Comparison of ENCODE assay signal across 14 cellular contexts in genomic region chr2:44071454-44072046, GRCh38.
DNase-seq lines count a peak whose midpoint lies in the region; ATAC-seq and TF ChIP-seq lines count a peak whose summit lies in the region.
"Had no signal": no experiment of that assay in that cellular context is flagged by ENCODE, and none has a peak within 500 bp of the region (broad histone marks: within the 10 kb centered on the region; RNA-seq: fewer than 3 reads in every experiment).

No MANE protein-coding gene starts in this region.

- no peaks in the 10 kb centered on the region for H3K79me2 ChIP-seq in parathyroid adenoma

- H3K4me1 ChIP-seq in parathyroid adenoma: no peaks in the 10 kb centered on the region
- peaks cover 0 to 5% (median 0%) of the 10 kb centered on the region in 9 donors for H3K4me1 ChIP-seq in heart right ventricle

- H2AFZ ChIP-seq in parathyroid adenoma: peak overlapping the region; percentile 28

- H3K4me2 ChIP-seq in parathyroid adenoma (ENCODE audit: low read length): no peak overlapping the region
- H3K4me2 ChIP-seq: KMS-11 had no signal

- H3K4me3 ChIP-seq in GM12864 (ENCODE audit: low read depth, low read length): no peak overlapping the region
- H3K4me3 ChIP-seq in parathyroid adenoma (ENCODE audit: low read depth, low read length): no peak overlapping the region
- H3K4me3 ChIP-seq in heart right ventricle: no peak overlapping the region

- H3K36me3 ChIP-seq in parathyroid adenoma (ENCODE audit: control insufficient read depth, insufficient read depth, low read length): no peaks in the 10 kb centered on the region
- no peaks in the 10 kb centered on the region for H3K36me3 ChIP-seq in heart right ventricle

- no peak overlapping the region for H3K9ac ChIP-seq in parathyroid adenoma
- H3K9ac ChIP-seq: KMS-11 had no signal

- DNase-seq in GM12864 (ENCODE audit: low read depth) (peak; percentile 4), heart right ventricle (no peak)
- DNase-seq: C1 segment of cervical spinal cord; Calu3; CD4-positive, alpha-beta T cell; DMS 273 treated with DMSO at 0.1 percent for 48 hours had no signal

- ATAC-seq in GM18868 (IDR thresholded peaks at IDR 0.05; ENCODE audit: unreplicated experiment) (peak; percentile 59), HG03442 (IDR thresholded peaks at IDR 0.05; ENCODE audit: unreplicated experiment) (peak; percentile 52), HG02885 (IDR thresholded peaks at IDR 0.05; ENCODE audit: poor library complexity, unreplicated experiment) (no peak), heart right ventricle (no peak), GM18519 (IDR thresholded peaks at IDR 0.05; ENCODE audit: low FRiP score, unreplicated experiment) (no peak)
- ATAC-seq: HCT116, HepG2 had no signal

- H3K27ac ChIP-seq in parathyroid adenoma (no peak overlapping the region), heart right ventricle (no peak overlapping the region)
- H3K27ac ChIP-seq: KMS-11 had no signal

- intact Hi-C loops in heart right ventricle (cut with DNase I): loop anchor here in 1 of 10 donors (10.0 kb wide), 1 partner anchor 173 kb away; no protein-coding TSS in a partner anchor

- WGBS in heart right ventricle, 2 donors: 91 to 95% methylated on average over 2 of the region's 2 CpGs

- H3K9me3 ChIP-seq in parathyroid adenoma (ENCODE audit: control insufficient read depth, low read length): no peaks in the 10 kb centered on the region
- H3K9me3 ChIP-seq in heart right ventricle: no peaks in the 10 kb centered on the region

- H3K27me3 ChIP-seq in parathyroid adenoma (ENCODE audit: control insufficient read depth, insufficient read depth, low read length) (no peaks in the 10 kb centered on the region), heart right ventricle (no peaks in the 10 kb centered on the region)

- TF ChIP-seq CTCF in GM12864 (IDR thresholded peaks at IDR 0.05; ENCODE audit: low read depth, low read length, missing control alignments) (no peak), parathyroid adenoma (IDR thresholded peaks at IDR 0.05) (no peak), heart right ventricle (IDR thresholded peaks at IDR 0.05) (no peak)

Comparison
In these comparisons a context has a peak if more than half of its experiments do, and no peak if none do; other contexts are left out.
1. ATAC-seq: peak in GM18868 (single experiment) and HG03442 (single experiment); none in HG02885 (single experiment), heart right ventricle (0 of 8) and GM18519 (single experiment).